25 cellular contexts compared by ENCODE assay signal in genomic region chr17:69872675-69873262, GRCh38.
DNase-seq lines count a peak whose midpoint lies in the region; ATAC-seq, FAIRE-seq and TF ChIP-seq lines count a peak whose summit lies in the region.
"Had no signal": no experiment of that assay in that cellular context is flagged by ENCODE, and none has a peak within 500 bp of the region (broad histone marks: within the 10 kb centered on the region; RNA-seq: fewer than 3 reads in every experiment).

No MANE protein-coding gene starts in this region.

- dilution Hi-C loops in IMR-90 (cut with HindIII; ENCODE audit: low sequenced_read_pairs, unreplicated experiment) = no loop called here

- no peaks in the 10 kb centered on the region for H3K79me1 ChIP-seq in IMR-90 (ENCODE audit: low read depth in 1 of 2, low read length in 2 of 2)

- H2AK5ac ChIP-seq in IMR-90 (ENCODE audit: low read depth, low read length) = no peak overlapping the region; the same call in 1 of the 2 replicates

- no peaks in the 10 kb centered on the region for H3K4me1 Mint-ChIP-seq in CD8-positive, alpha-beta T cell (ENCODE audit: low read depth)
- H3K4me1 Mint-ChIP-seq in activated CD4-positive, alpha-beta memory T cell treated with anti-CD3 and anti-CD28 coated beads for 36 hours (ENCODE audit: low read depth) = no peaks in the 10 kb centered on the region
- H3K4me1 Mint-ChIP-seq: CD4-positive, alpha-beta memory T cell; CD4-positive, CD25-positive, alpha-beta regulatory T cell had no signal

- H4K20me1 ChIP-seq in IMR-90 (ENCODE audit: insufficient read depth, low read length) (no peaks in the 10 kb centered on the region), K562 (replicated peaks; ENCODE audit: control insufficient read depth, insufficient read depth, low read length) (no peaks in the 10 kb centered on the region)
- H4K20me1 ChIP-seq: BLaER1 had no signal

- H2BK20ac ChIP-seq in IMR-90 (ENCODE audit: low read depth, low read length) = peak overlapping the region; percentile 60

- no peaks in the 10 kb centered on the region for H3K27me3 ChIP-seq in CD8-positive, alpha-beta T cell (ENCODE audit: insufficient read depth, low read length)
- H3K27me3 ChIP-seq in IMR-90 (ENCODE audit: control insufficient read depth, insufficient read depth, low read length) (no peaks in the 10 kb centered on the region), K562 (ENCODE audit: control insufficient read depth in 2 of 2, insufficient read depth in 2 of 2, low read length in 2 of 2) (no peaks in the 10 kb centered on the region)
- H3K27me3 ChIP-seq: BE2C, BLaER1 had no signal

- H3K4me1 ChIP-seq in CD8-positive, alpha-beta T cell (ENCODE audit: insufficient read depth, low read length) = no peaks in the 10 kb centered on the region
- H3K4me1 ChIP-seq in IMR-90 (ENCODE audit: control insufficient read depth, insufficient read depth, low read length) (peaks cover 17% of the 10 kb centered on the region), K562 (replicated peaks in 1 of 2; ENCODE audit: control insufficient read depth in 2 of 2, insufficient read depth in 2 of 2, low read length in 2 of 2) (no peaks in the 10 kb centered on the region; a peak in 2 of 5 replicates)
- H3K4me1 ChIP-seq: BE2C, BLaER1, Caco-2 had no signal

- no peak overlapping the region for H3K4me3 ChIP-seq in CD8-positive, alpha-beta T cell (ENCODE audit: low read depth, low read length)
- H3K4me3 ChIP-seq in IMR-90 (ENCODE audit: insufficient read depth, low read depth, low read length) (no peak overlapping the region), K562 (no peak overlapping the region)
- H3K4me3 ChIP-seq: BLaER1, GM12878 had no signal

- no peak overlapping the region for H2BK5ac ChIP-seq in IMR-90 (ENCODE audit: low read depth, low read length, poor library complexity, severe bottlenecking)

- H4K91ac ChIP-seq in IMR-90 (ENCODE audit: insufficient read depth, low read depth, low read length) = no peak overlapping the region

- no peak overlapping the region for H3K56ac ChIP-seq in IMR-90 (ENCODE audit: extremely low read depth, insufficient read depth, low read length)

- peak overlapping the region; percentile 73; the same call in 1 of the 2 replicates for H4K5ac ChIP-seq in IMR-90 (ENCODE audit: low read depth, low read length)

- CTCF ChIA-PET in CD8-positive, alpha-beta T cell (lab: Charles Lee) = no interaction called here
- CTCF ChIA-PET in IMR-90 (lab: Yijun Ruan, JAX) (no interaction called here), K562 (lab: Yijun Ruan, JAX; ENCODE audit: low intra/inter-chr PET ratio) (no interaction called here)
- CTCF ChIA-PET in activated CD4-positive, alpha-beta memory T cell treated with anti-CD3 and anti-CD28 coated beads for 36 hours (lab: Charles Lee) = no interaction called here

- no peak overlapping the region for H3K27ac ChIP-seq in CD8-positive, alpha-beta T cell (ENCODE audit: low read depth, low read length)
- H3K27ac ChIP-seq in IMR-90 (ENCODE audit: insufficient read depth, low read length) (no peak overlapping the region), K562 (ENCODE audit: extremely low read depth, low read depth, low read length) (no peak overlapping the region)
- H3K27ac ChIP-seq: BLaER1 had no signal

- peak overlapping the region; percentile 42 to 49; a peak in 3 of 4 replicates for H4K8ac ChIP-seq in IMR-90 (ENCODE audit: low read depth in 2 of 2, low read length in 2 of 2)

- no peak for DNase-seq in CD8-positive, alpha-beta T cell
- DNase-seq in IMR-90 (no peak), K562 (ENCODE audit: extremely low read depth in 1 of 4, low spot score in 3 of 4) (no peak), GM19238 (ENCODE audit: insufficient read length, low spot score) (no peak), NCI-H748 (lab: John Stamatoyannopoulos, UW; ENCODE audit: unreplicated experiment) (no peak)
- DNase-seq in activated CD4-positive, alpha-beta memory T cell treated with anti-CD3 and anti-CD28 coated beads for 36 hours = no peak
- DNase-seq: 8988T; ACHN; BE2C; C1 segment of cervical spinal cord; Caco-2; Calu3; CD4-positive, alpha-beta memory T cell; CD4-positive, CD25-positive, alpha-beta regulatory T cell; DMS79 treated with DMSO at 0.1 percent for 48 hours; GDM1 had no signal

- peak overlapping the region; percentile 22; the same call in 1 of the 2 replicates for H3K14ac ChIP-seq in IMR-90 (replicated peaks; ENCODE audit: low read depth, low read length)

- H3K23ac ChIP-seq in IMR-90 (ENCODE audit: low read depth, low read length) = no peak overlapping the region

- TF ChIP-seq RAD21 in IMR-90 (IDR thresholded peaks at IDR 0.05; ENCODE audit: low read length) (no peak), K562 (CRISPR knock-in tag; conservative IDR thresholded peaks at IDR 0.05 in 1 of 2, IDR thresholded peaks at IDR 0.05 in 1 of 2) (no peak)

- WGBS in IMR-90 (ENCODE audit: extremely low coverage in 2 of 2, insufficient read length in 1 of 2), 2 experiments = no CpG with 5 or more reads among the region's 3 CpGs
- 27% methylated on average over 3 of the region's 3 CpGs for WGBS in K562 (ENCODE audit: insufficient coverage, low coverage, missing lambda C conversion rate)

- ATAC-seq in CD8-positive, alpha-beta T cell = no peak
- no peak for ATAC-seq in IMR-90 (ENCODE audit: low read depth)
- ATAC-seq in K562 = no peak
- ATAC-seq: GM12878 had no signal

- H3K36me3 Mint-ChIP-seq in CD8-positive, alpha-beta T cell = no peaks in the 10 kb centered on the region
- no peaks in the 10 kb centered on the region for H3K36me3 Mint-ChIP-seq in activated CD4-positive, alpha-beta memory T cell treated with anti-CD3 and anti-CD28 coated beads for 36 hours
- H3K36me3 Mint-ChIP-seq: CD14-positive monocyte; CD4-positive, alpha-beta memory T cell; CD4-positive, CD25-positive, alpha-beta regulatory T cell had no signal

- H3K4ac ChIP-seq in IMR-90 (ENCODE audit: low read depth, low read length) = peak overlapping the region; percentile 12

- H3K9me1 ChIP-seq in IMR-90 (ENCODE audit: insufficient read depth, low read length) = peaks cover 3% of the 10 kb centered on the region; the same call in 1 of the 2 replicates
- no peaks in the 10 kb centered on the region for H3K9me1 ChIP-seq in K562 (ENCODE audit: control insufficient read depth, insufficient read depth, low read length)

- H3K9me3 Mint-ChIP-seq in CD8-positive, alpha-beta T cell = no peaks in the 10 kb centered on the region
- H3K9me3 Mint-ChIP-seq in activated CD4-positive, alpha-beta memory T cell treated with anti-CD3 and anti-CD28 coated beads for 36 hours = peaks cover 10% of the 10 kb centered on the region

- in situ Hi-C loops in IMR-90 (cut with MboI; ENCODE audit: low sequenced_read_pairs) = no loop called here
- in situ Hi-C loops in K562 (cut with MboI) = no loop called here

- BruUV-seq in IMR-90 (replicated peaks; lab: Mats Ljungman, UMichigan) (no TSS peak), K562 (replicated peaks; lab: Mats Ljungman, UMichigan) (no TSS peak)

- POLR2A ChIA-PET in CD8-positive, alpha-beta T cell (lab: Charles Lee) = no interaction called here
- POLR2A ChIA-PET in IMR-90 (lab: Charles Lee; ENCODE audit: unreplicated experiment) = no interaction called here
- POLR2A ChIA-PET in K562 (lab: Yijun Ruan, JAX) = no interaction called here
- POLR2A ChIA-PET in activated CD4-positive, alpha-beta memory T cell treated with anti-CD3 and anti-CD28 coated beads for 36 hours (lab: Charles Lee) = no interaction called here

- TF ChIP-seq POLR2A in IMR-90 (IDR thresholded peaks at IDR 0.05; ENCODE audit: low read depth, low read length) (no peak), K562 (conservative IDR thresholded peaks at IDR 0.05) (no peak)

- H3K4me3 Mint-ChIP-seq in CD8-positive, alpha-beta T cell = no peak overlapping the region
- H3K4me3 Mint-ChIP-seq in activated CD4-positive, alpha-beta memory T cell treated with anti-CD3 and anti-CD28 coated beads for 36 hours = no peak overlapping the region
- H3K4me3 Mint-ChIP-seq: CD14-positive monocyte; CD4-positive, alpha-beta memory T cell; CD4-positive, CD25-positive, alpha-beta regulatory T cell had no signal

- no peaks in the 10 kb centered on the region for H3K79me2 ChIP-seq in K562 (ENCODE audit: control insufficient read depth, insufficient read depth, low read length)

- FAIRE-seq in G401.6 (lab: Jason Lieb, UNC) = peak; percentile 28
- no peak for FAIRE-seq in K562 (lab: Jason Lieb, UNC)
- FAIRE-seq: A204.1, D721Med, GM12878, GM12892, GM18507, GM19239 had no signal

- H3K27ac Mint-ChIP-seq in CD8-positive, alpha-beta T cell = peak overlapping the region; percentile 42
- H3K27ac Mint-ChIP-seq in activated CD4-positive, alpha-beta memory T cell treated with anti-CD3 and anti-CD28 coated beads for 36 hours = no peak overlapping the region
- H3K27ac Mint-ChIP-seq: CD14-positive monocyte; CD4-positive, alpha-beta memory T cell; CD4-positive, CD25-positive, alpha-beta regulatory T cell had no signal

- H2AK9ac ChIP-seq in IMR-90 (replicated peaks; ENCODE audit: low read depth, low read length, poor library complexity) = no peak overlapping the region

- TF ChIP-seq EP300 in K562 (IDR thresholded peaks at IDR 0.05; ENCODE audit: low read length) = no peak

- intact Hi-C loops in CD8-positive, alpha-beta T cell (cut with DNase I, micrococcal nuclease) = loop anchor here in 1 of 2 experiments (10.0 kb wide), 1 partner anchor 58 kb away; no protein-coding TSS in a partner anchor
- intact Hi-C loops in IMR-90 (cut with micrococcal nuclease) (no loop called here), K562 (cut with micrococcal nuclease) (no loop called here)
- intact Hi-C loops in activated CD4-positive, alpha-beta memory T cell treated with anti-CD3 and anti-CD28 coated beads for 36 hours (cut with micrococcal nuclease) = no loop called here

- peak overlapping the region; percentile 73; the same call in 1 of the 2 replicates for H2BK120ac ChIP-seq in IMR-90 (ENCODE audit: low read depth, low read length)

- H3K9me3 ChIP-seq in CD8-positive, alpha-beta T cell (ENCODE audit: low read length) = no peaks in the 10 kb centered on the region
- no peaks in the 10 kb centered on the region for H3K9me3 ChIP-seq in IMR-90 (ENCODE audit: control insufficient read depth, insufficient read depth, low read length)
- 0 out of 2 replicates have a peak, but pooled peaks cover 2% of the 10 kb centered on the region for H3K9me3 ChIP-seq in K562 (replicated peaks; ENCODE audit: control insufficient read depth, insufficient read depth, low read depth, low read length)
- H3K9me3 ChIP-seq: BE2C, Caco-2 had no signal

- H3K9ac ChIP-seq in IMR-90 (ENCODE audit: low read depth, low read length) (no peak overlapping the region), K562 (ENCODE audit: insufficient read depth in 1 of 2, low read depth in 2 of 2, low read length in 2 of 2) (no peak overlapping the region)
- H3K9ac ChIP-seq: BLaER1 had no signal

- no peaks in the 10 kb centered on the region for H3K27me3 Mint-ChIP-seq in CD8-positive, alpha-beta T cell (ENCODE audit: low read depth)
- no peaks in the 10 kb centered on the region for H3K27me3 Mint-ChIP-seq in activated CD4-positive, alpha-beta memory T cell treated with anti-CD3 and anti-CD28 coated beads for 36 hours
- H3K27me3 Mint-ChIP-seq: CD4-positive, alpha-beta memory T cell; CD4-positive, CD25-positive, alpha-beta regulatory T cell had no signal

- H3K4me2 ChIP-seq in IMR-90 (ENCODE audit: low read depth, low read length) (no peak overlapping the region), K562 (ENCODE audit: insufficient read depth, low read length) (no peak overlapping the region)
- H3K4me2 ChIP-seq: BLaER1 had no signal

- no peaks in the 10 kb centered on the region for H3K36me3 ChIP-seq in CD8-positive, alpha-beta T cell (ENCODE audit: insufficient read depth, low read length)
- H3K36me3 ChIP-seq in IMR-90 (ENCODE audit: control insufficient read depth, insufficient read depth, low read length) (no peaks in the 10 kb centered on the region), K562 (ENCODE audit: control insufficient read depth, insufficient read depth, low read length) (no peaks in the 10 kb centered on the region)
- H3K36me3 ChIP-seq: BE2C, BLaER1 had no signal

- no peak for TF ChIP-seq CTCF in CD8-positive, alpha-beta T cell (IDR thresholded peaks at IDR 0.05)
- TF ChIP-seq CTCF in IMR-90 (conservative IDR thresholded peaks at IDR 0.05; ENCODE audit: low read depth, low read length) (no peak), K562 (IDR thresholded peaks at IDR 0.05 in 2 of 3, conservative IDR thresholded peaks at IDR 0.05 in 1 of 3; ENCODE audit: insufficient read depth in 2 of 3, low read depth in 1 of 3, low read length in 3 of 3) (no peak)

- H2AFZ ChIP-seq in IMR-90 (replicated peaks; ENCODE audit: low read length, poor library complexity) (no peak overlapping the region), K562 (ENCODE audit: low read depth, low read length) (no peak overlapping the region)

- peak overlapping the region; percentile 91 for H2BK15ac ChIP-seq in IMR-90 (ENCODE audit: low read depth, low read length)

- H3K18ac ChIP-seq in IMR-90 (ENCODE audit: low read depth, low read length) = peak overlapping the region; percentile 76
